Comparison of ENCODE assay signal across 8 cellular contexts in genomic region chr1:37792943-37793686, GRCh38. TPM values are rescaled to one million over a fixed set of nuclear protein-coding genes. Genes with fewer than 3 reads are reported as not detected.
DNase-seq lines count a peak whose midpoint lies in the region; ATAC-seq and TF ChIP-seq lines count a peak whose summit lies in the region.

No MANE protein-coding gene starts in this region.

- no peaks in the 10 kb centered on the region for H3K9me3 ChIP-seq in OCI-LY3 (ENCODE audit: insufficient read depth, low read length)
- H3K9me3 ChIP-seq in gastroesophageal sphincter, result no peaks in the 10 kb centered on the region
- H3K9me3 ChIP-seq in spleen, result no peaks in the 10 kb centered on the region

- no peak overlapping the region; the same call in 1 of the 2 replicates for H2AFZ ChIP-seq in OCI-LY3 (ENCODE audit: low read depth, low read length)

- H3K36me3 ChIP-seq in OCI-LY3 (replicated peaks; ENCODE audit: low read depth, low read length) (peaks cover 6% of the 10 kb centered on the region), gastroesophageal sphincter (peaks cover 0 to 10% of the 10 kb centered on the region in 2 donors), spleen (peaks cover 0 to 5% (median 0%) of the 10 kb centered on the region in 6 donors)

- H4K20me1 ChIP-seq in OCI-LY3 (ENCODE audit: insufficient read depth, low read length), result peaks cover 14% of the 10 kb centered on the region; the same call in 1 of the 2 replicates

- H3K4me2 ChIP-seq in OCI-LY3 (ENCODE audit: low read length), result peak overlapping the region; percentile 85

- TF ChIP-seq CTCF in OCI-LY3 (IDR thresholded peaks at IDR 0.05; ENCODE audit: low read depth, low read length) (no peak), gastroesophageal sphincter (IDR thresholded peaks at IDR 0.05) (no peak), spleen (IDR thresholded peaks at IDR 0.05 in 8 of 11, conservative IDR thresholded peaks at IDR 0.05 in 3 of 11) (no peak)

- intact Hi-C loops in spleen (cut with DNase I; ENCODE audit: low total_unique reads), result no loop called here

- H3K4me1 ChIP-seq in OCI-LY3 (ENCODE audit: low read length) (peaks cover 22% of the 10 kb centered on the region), gastroesophageal sphincter (peaks cover 0 to 28% (median 16%) of the 10 kb centered on the region in 3 donors), spleen (peaks cover 6 to 27% (median 20%) of the 10 kb centered on the region in 6 donors)

- no peak for ATAC-seq in gastroesophageal sphincter
- no peak for ATAC-seq in HG02588 (IDR thresholded peaks at IDR 0.05; ENCODE audit: unreplicated experiment)

- peak overlapping the region; percentile 97 for H3K4me3 ChIP-seq in OCI-LY3 (ENCODE audit: low read length)
- H3K4me3 ChIP-seq in gastroesophageal sphincter, result peak overlapping the region; percentile 57 to 66
- H3K4me3 ChIP-seq in spleen, result peak overlapping the region; percentile 33 to 88 (median 56)

- H3K9ac ChIP-seq in OCI-LY3 (ENCODE audit: low read length), result peak overlapping the region; percentile 65

- H3K27me3 ChIP-seq in OCI-LY3 (ENCODE audit: low read depth, low read length), result no peaks in the 10 kb centered on the region
- H3K27me3 ChIP-seq in gastroesophageal sphincter, result peaks cover 16% of the 10 kb centered on the region
- H3K27me3 ChIP-seq in spleen (replicated peaks in 1 of 7), result peaks cover 0 to 57% (median 5%) of the 10 kb centered on the region in 7 donors

- H3K27ac ChIP-seq in OCI-LY3 (ENCODE audit: low read length) (no peak overlapping the region), gastroesophageal sphincter (peak overlapping the region in 1 of 4 donors; percentile 31), spleen (peak overlapping the region in 2 of 8 donors; percentile 31 to 65)

- TF ChIP-seq POLR2A in gastroesophageal sphincter (IDR thresholded peaks at IDR 0.05) (no peak), spleen (IDR thresholded peaks at IDR 0.05) (no peak)

- DNase-seq in NCI-H82 (lab: John Stamatoyannopoulos, UW), result peak; percentile 15
- no peak for DNase-seq in NCI-H82 treated with DMSO at 0.1 percent for 48 hours (lab: John Stamatoyannopoulos, UW; ENCODE audit: unreplicated experiment)
- DNase-seq in spleen, result no peak
- DNase-seq in ecto neural progenitor cell (ENCODE audit: low spot score), result no peak
- DNase-seq in COR-L47 (lab: John Stamatoyannopoulos, UW), result no peak

- 67% methylated on average over 3 to 7 of the region's 36 CpGs for WGBS in gastroesophageal sphincter (ENCODE audit: low coverage in 1 of 2), 2 donors
- WGBS in spleen, 5 donors, result 34 to 40% (median 35%) methylated on average over 32 to 36 of the region's 36 CpGs

- TF ChIP-seq EP300 in gastroesophageal sphincter (IDR thresholded peaks at IDR 0.05), result no peak

- peaks cover 17% of the 10 kb centered on the region for H3K79me2 ChIP-seq in OCI-LY3 (ENCODE audit: low read length)

RNA-seq across cellular contexts. Expression of gene MANEAL, which starts 0.5 kb away (rescaled TPM):
- total RNA-seq in gastroesophageal sphincter (1 to 10 TPM; 1.5 to 2.8 (median 2.7) TPM), spleen (1 to 10 TPM; 1.8 to 9.2 (median 3.1) TPM)
- 1 to 10 TPM; 1.4 to 2.3 (median 1.8) TPM for polyA plus RNA-seq in spleen

RNA-seq across cellular contexts. Expression of gene C1orf122, which starts 14.5 kb away (rescaled TPM):
- 10 to 100 TPM; 53.7 to 73.0 (median 62.5) TPM for total RNA-seq in gastroesophageal sphincter
- total RNA-seq in spleen, result 10 to 100 TPM; 15.9 to 31.1 (median 19.5) TPM
- polyA plus RNA-seq in spleen, result 10 to 100 TPM; 18.1 to 38.5 (median 23.1) TPM

RNA-seq across cellular contexts. Expression of gene YRDC, which starts 14.9 kb away (rescaled TPM):
- 10 to 100 TPM; 13.6 to 16.9 (median 15.4) TPM for total RNA-seq in gastroesophageal sphincter
- total RNA-seq in spleen, result 10 to 100 TPM in 5 of 7 donors, 1 to 10 TPM in 2; 8.0 to 13.4 (median 10.9) TPM
- polyA plus RNA-seq in spleen, result 10 to 100 TPM in 1 of 3 donors, 1 to 10 TPM in 2; 7.5 to 12.2 (median 9.9) TPM

RNA-seq across cellular contexts. Expression of gene EPHA10, which starts 28.2 kb away (rescaled TPM):
- total RNA-seq in gastroesophageal sphincter (under 1 TPM; 0.12 to 0.93 (median 0.51) TPM), spleen (under 1 TPM in 4 of 7 donors, not detected in 3; 0.07 to 0.43 (median 0.26) TPM)
- polyA plus RNA-seq in spleen, result under 1 TPM; 0.02 to 0.10 (median 0.02) TPM
